Comparison of ENCODE assay signal across 1 cellular context in the genomic region with DNA sequence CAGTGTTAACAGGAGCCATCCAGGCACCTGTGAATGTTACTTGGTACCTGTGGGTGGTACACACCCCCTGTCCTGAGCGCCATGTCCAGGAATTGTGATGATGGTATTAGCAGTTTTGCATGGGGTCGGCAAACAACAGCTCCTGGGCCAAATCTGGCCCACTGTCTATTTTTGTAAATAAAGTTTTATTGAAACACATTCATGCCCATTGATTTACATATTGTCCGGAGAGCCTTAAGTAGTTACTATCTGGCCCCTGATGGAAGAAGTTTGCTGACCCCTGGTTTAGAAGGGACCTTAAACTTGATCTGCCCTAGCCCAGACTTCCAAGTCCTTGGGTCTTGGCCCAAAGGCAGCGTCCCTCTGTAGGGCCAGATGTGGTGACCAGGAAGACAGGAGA.
TF ChIP-seq lines count a peak whose summit lies in the region.

No MANE protein-coding gene starts in this region.

TF ChIP-seq in GM12878, 131 proteins besides CTCF, POLR2A, EP300 and RAD21:
- no peak for TF ChIP-seq TARDBP (IDR thresholded peaks at IDR 0.05; ENCODE audit: borderline replicate concordance)
- TF ChIP-seq, protein P1, sequence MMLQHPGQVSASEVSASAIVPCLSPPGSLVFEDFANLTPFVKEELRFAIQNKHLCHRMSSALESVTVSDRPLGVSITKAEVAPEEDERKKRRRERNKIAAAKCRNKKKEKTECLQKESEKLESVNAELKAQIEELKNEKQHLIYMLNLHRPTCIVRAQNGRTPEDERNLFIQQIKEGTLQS (IDR thresholded peaks at IDR 0.05; ENCODE audit: borderline replicate concordance, extremely low read depth, low read depth, low read length): no peak
- TF ChIP-seq, protein P2, sequence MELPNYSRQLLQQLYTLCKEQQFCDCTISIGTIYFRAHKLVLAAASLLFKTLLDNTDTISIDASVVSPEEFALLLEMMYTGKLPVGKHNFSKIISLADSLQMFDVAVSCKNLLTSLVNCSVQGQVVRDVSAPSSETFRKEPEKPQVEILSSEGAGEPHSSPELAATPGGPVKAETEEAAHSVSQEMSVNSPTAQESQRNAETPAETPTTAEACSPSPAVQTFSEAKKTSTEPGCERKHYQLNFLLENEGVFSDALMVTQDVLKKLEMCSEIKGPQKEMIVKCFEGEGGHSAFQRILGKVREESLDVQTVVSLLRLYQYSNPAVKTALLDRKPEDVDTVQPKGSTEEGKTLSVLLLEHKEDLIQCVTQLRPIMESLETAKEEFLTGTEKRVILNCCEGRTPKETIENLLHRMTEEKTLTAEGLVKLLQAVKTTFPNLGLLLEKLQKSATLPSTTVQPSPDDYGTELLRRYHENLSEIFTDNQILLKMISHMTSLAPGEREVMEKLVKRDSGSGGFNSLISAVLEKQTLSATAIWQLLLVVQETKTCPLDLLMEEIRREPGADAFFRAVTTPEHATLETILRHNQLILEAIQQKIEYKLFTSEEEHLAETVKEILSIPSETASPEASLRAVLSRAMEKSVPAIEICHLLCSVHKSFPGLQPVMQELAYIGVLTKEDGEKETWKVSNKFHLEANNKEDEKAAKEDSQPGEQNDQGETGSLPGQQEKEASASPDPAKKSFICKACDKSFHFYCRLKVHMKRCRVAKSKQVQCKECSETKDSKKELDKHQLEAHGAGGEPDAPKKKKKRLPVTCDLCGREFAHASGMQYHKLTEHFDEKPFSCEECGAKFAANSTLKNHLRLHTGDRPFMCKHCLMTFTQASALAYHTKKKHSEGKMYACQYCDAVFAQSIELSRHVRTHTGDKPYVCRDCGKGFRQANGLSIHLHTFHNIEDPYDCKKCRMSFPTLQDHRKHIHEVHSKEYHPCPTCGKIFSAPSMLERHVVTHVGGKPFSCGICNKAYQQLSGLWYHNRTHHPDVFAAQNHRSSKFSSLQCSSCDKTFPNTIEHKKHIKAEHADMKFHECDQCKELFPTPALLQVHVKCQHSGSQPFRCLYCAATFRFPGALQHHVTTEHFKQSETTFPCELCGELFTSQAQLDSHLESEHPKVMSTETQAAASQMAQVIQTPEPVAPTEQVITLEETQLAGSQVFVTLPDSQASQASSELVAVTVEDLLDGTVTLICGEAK (IDR thresholded peaks at IDR 0.05; ENCODE audit: borderline replicate concordance): peak; percentile 70
- no peak for TF ChIP-seq EZH2 (IDR thresholded peaks at IDR 0.05; ENCODE audit: borderline replicate concordance, control insufficient read depth, low read depth, low read length)
